In the genomic region with DNA sequence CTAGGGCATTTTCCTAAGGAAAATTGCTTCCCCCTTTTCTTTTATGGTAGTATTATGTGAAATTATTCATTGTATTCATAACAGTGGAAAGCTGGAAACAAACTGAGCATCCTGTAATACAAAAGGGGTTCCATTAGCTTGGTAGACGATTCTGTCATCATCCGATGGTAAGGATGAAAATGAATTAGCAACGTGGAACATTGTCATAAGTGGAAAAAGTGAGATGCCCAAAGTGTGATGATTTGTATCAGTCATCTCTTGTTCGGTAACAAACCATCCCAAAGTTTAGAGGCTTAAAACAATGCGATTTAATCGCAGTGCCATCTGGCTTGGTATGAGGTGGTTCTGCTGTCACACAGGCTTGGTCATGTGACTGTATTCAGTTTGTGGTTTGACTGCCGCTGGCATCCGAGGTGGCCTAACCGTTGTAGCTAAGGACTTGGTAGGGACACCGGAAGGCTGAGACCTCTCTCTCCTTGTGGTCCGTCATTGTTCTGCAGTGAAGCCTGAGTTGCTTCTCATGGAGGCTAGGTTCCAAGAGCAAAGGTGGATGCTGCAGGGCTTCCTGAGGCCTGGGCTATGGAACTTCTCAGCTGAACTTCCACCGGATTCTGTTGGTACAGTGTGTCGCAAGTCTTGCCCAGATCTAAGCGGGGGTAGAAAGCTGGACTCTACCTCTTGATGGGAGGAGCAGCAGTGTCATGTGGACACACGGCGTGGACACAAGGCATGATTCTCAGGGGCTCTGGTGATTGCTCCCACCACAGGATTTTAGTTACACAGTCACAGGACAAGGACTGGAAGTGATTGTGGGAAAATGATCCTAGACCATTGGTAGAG, we compare ENCODE assay signal across 8 cellular contexts. TPM values are rescaled to one million over a fixed set of nuclear protein-coding genes. Genes with fewer than 3 reads are reported as not detected.
DNase-seq lines count a peak whose midpoint lies in the region; ATAC-seq and TF ChIP-seq lines count a peak whose summit lies in the region.

No MANE protein-coding gene starts in this region.

- peaks cover 93% of the 10 kb centered on the region for H3K4me1 ChIP-seq in CD4-positive, alpha-beta memory T cell (ENCODE audit: insufficient read depth, low read length)
- H3K4me1 ChIP-seq in SJSA1 (replicated peaks): peaks cover 63% of the 10 kb centered on the region
- peaks cover 0 to 91% (median 82%) of the 10 kb centered on the region in 4 donors for H3K4me1 ChIP-seq in sigmoid colon

- H3K4me3 ChIP-seq in CD4-positive, alpha-beta memory T cell (ENCODE audit: low read length in 2 of 2): no peak overlapping the region
- H3K4me3 ChIP-seq in SJSA1: no peak overlapping the region
- no peak overlapping the region for H3K4me3 ChIP-seq in sigmoid colon

- WGBS in sigmoid colon, 2 donors: 56 to 86% methylated on average over 16 of the region's 16 CpGs

- H3K36me3 ChIP-seq in CD4-positive, alpha-beta memory T cell (ENCODE audit: insufficient read depth, low read length): no peaks in the 10 kb centered on the region
- peaks cover 3% of the 10 kb centered on the region; the same call in 1 of the 2 replicates for H3K36me3 ChIP-seq in SJSA1
- H3K36me3 ChIP-seq in sigmoid colon: no peaks in the 10 kb centered on the region

- no peaks in the 10 kb centered on the region for H3K9me3 Mint-ChIP-seq in CD4-positive, alpha-beta memory T cell
- no peaks in the 10 kb centered on the region for H3K9me3 Mint-ChIP-seq in endothelial cell (ENCODE audit: unreplicated experiment)

- ATAC-seq in GM18867 (IDR thresholded peaks at IDR 0.05; ENCODE audit: unreplicated experiment): no peak
- no peak for ATAC-seq in GM19023 (IDR thresholded peaks at IDR 0.05; ENCODE audit: unreplicated experiment)

- H3K27me3 ChIP-seq in CD4-positive, alpha-beta memory T cell (ENCODE audit: insufficient read depth, low read length): no peaks in the 10 kb centered on the region
- H3K27me3 ChIP-seq in SJSA1 (replicated peaks) (no peaks in the 10 kb centered on the region), sigmoid colon (no peaks in the 10 kb centered on the region)

- POLR2A ChIA-PET in CD4-positive, alpha-beta memory T cell (lab: Charles Lee; ENCODE audit: partially characterized antibody): interaction anchor here (0.8 to 3.0 kb wide), 5 partner anchors 10 to 26 kb away, joined by 3 to 17 read pairs (median 4); no protein-coding TSS in a partner anchor

- H3K4me1 Mint-ChIP-seq in CD4-positive, alpha-beta memory T cell: peaks cover 66 to 95% (median 85%) of the 10 kb centered on the region in 4 donors
- H3K4me1 Mint-ChIP-seq in endothelial cell (ENCODE audit: unreplicated experiment): peaks cover 78% of the 10 kb centered on the region

- intact Hi-C loops in CD4-positive, alpha-beta memory T cell (cut with micrococcal nuclease): loop anchor here (2.0 to 5.0 kb wide), 2 partner anchors 26 to 34 kb away; a partner anchor contains a TSS
- intact Hi-C loops in sigmoid colon (cut with DNase I): no loop called here

- CTCF ChIA-PET in CD4-positive, alpha-beta memory T cell (lab: Charles Lee; ENCODE audit: partially characterized antibody): interaction anchor here (0.8 to 1.6 kb wide), 3 partner anchors 9 to 27 kb away, joined by 3 to 4 read pairs (median 3); no protein-coding TSS in a partner anchor

- H3K27ac ChIP-seq in CD4-positive, alpha-beta memory T cell (ENCODE audit: low read depth, low read length): peak overlapping the region; percentile 44
- peak overlapping the region; percentile 26 for H3K27ac ChIP-seq in SJSA1
- peak overlapping the region in 3 of 4 donors; percentile 4 to 45 (median 35) for H3K27ac ChIP-seq in sigmoid colon

- no peaks in the 10 kb centered on the region for H3K27me3 Mint-ChIP-seq in CD4-positive, alpha-beta memory T cell
- peaks cover 9% of the 10 kb centered on the region for H3K27me3 Mint-ChIP-seq in endothelial cell (ENCODE audit: unreplicated experiment)

- peak; percentile 42 to 82 (median 52) for DNase-seq in CD4-positive, alpha-beta memory T cell
- no peak for DNase-seq in SJSA1 (ENCODE audit: low read depth in 1 of 2, low spot score in 2 of 2)
- peak; percentile 54 for DNase-seq in activated naive CD4-positive, alpha-beta T cell treated with anti-CD3 and anti-CD28 coated beads, Interleukin-2, amount 50 U/mL, for 16 hours
- DNase-seq in sigmoid colon: no peak
- no peak for DNase-seq in endothelial cell (ENCODE audit: low spot score)
- no peak for DNase-seq in HT-29 (ENCODE audit: low spot score)

- TF ChIP-seq CTCF in sigmoid colon (IDR thresholded peaks at IDR 0.05) (no peak), endothelial cell (IDR thresholded peaks at IDR 0.05; ENCODE audit: unreplicated experiment) (no peak)

- H3K36me3 Mint-ChIP-seq in CD4-positive, alpha-beta memory T cell: peaks cover 0 to 3% of the 10 kb centered on the region in 2 donors
- H3K36me3 Mint-ChIP-seq in endothelial cell (ENCODE audit: low read depth, unreplicated experiment): peaks cover 6% of the 10 kb centered on the region

- H3K9me3 ChIP-seq in CD4-positive, alpha-beta memory T cell (ENCODE audit: control insufficient read depth in 1 of 2, low read length in 2 of 2): no peaks in the 10 kb centered on the region
- H3K9me3 ChIP-seq in SJSA1 (replicated peaks) (no peaks in the 10 kb centered on the region), sigmoid colon (no peaks in the 10 kb centered on the region)

- H3K4me3 Mint-ChIP-seq in CD4-positive, alpha-beta memory T cell: peak overlapping the region; percentile 75 to 87 (median 82)
- no peak overlapping the region for H3K4me3 Mint-ChIP-seq in endothelial cell (ENCODE audit: unreplicated experiment)

- no peak for TF ChIP-seq POLR2A in sigmoid colon (IDR thresholded peaks at IDR 0.05)

- TF ChIP-seq EP300 in sigmoid colon (IDR thresholded peaks at IDR 0.05): no peak

- peak overlapping the region; percentile 80 to 95 (median 88) for H3K27ac Mint-ChIP-seq in CD4-positive, alpha-beta memory T cell
- H3K27ac Mint-ChIP-seq in endothelial cell (ENCODE audit: unreplicated experiment): no peak overlapping the region

RNA-seq across cellular contexts. Expression of a gene that starts 36.2 kb away (rescaled TPM):
- total RNA-seq in CD4-positive, alpha-beta memory T cell: 10 to 100 TPM; 75.3 to 75.6 TPM
- polyA plus RNA-seq in CD4-positive, alpha-beta memory T cell: 10 to 100 TPM in 1 of 2 donors, 1 to 10 TPM in 1; 3.3 to 27.0 TPM
- total RNA-seq in SJSA1 (2014; rRNA removed; shearing (Covaris generic)): 27.0 and 28.6 TPM in 2 replicates
- total RNA-seq in sigmoid colon (10 to 100 TPM; 13.2 to 39.9 (median 21.5) TPM), endothelial cell (ENCODE audit: unreplicated experiment) (92.6 TPM)
- polyA plus RNA-seq in sigmoid colon: 10 to 100 TPM; 10.8 to 25.9 (median 10.9) TPM
- 60.3 and 69.1 TPM in 2 replicates for total RNA-seq in HT-29 (2014; rRNA removed; shearing (Covaris generic))

Comparison
In these comparisons a context has a peak if more than half of its experiments do, and no peak if none do; other contexts are left out.
1. DNase-seq: peak in CD4-positive, alpha-beta memory T cell (5 of 5) and activated naive CD4-positive, alpha-beta T cell treated with anti-CD3 and anti-CD28 coated beads, Interleukin-2, amount 50 U/mL, for 16 hours (single experiment); none in SJSA1 (0 of 2), sigmoid colon (single experiment), endothelial cell (single experiment) and HT-29 (single experiment).
2. Peak in every context shown above with its lines, with median percentiles within 50 percentile points of each other: H3K27ac ChIP-seq.